In genomic region chr3:187318819-187319616, GRCh38 we compare ENCODE assay signal across 8 cellular contexts. TPM values are rescaled to one million over a fixed set of nuclear protein-coding genes. Genes with fewer than 3 reads are reported as not detected.
DNase-seq lines count a peak whose midpoint lies in the region; ATAC-seq and TF ChIP-seq lines count a peak whose summit lies in the region.

No MANE protein-coding gene starts in this region.

- peak; percentile 93 for TF ChIP-seq CTCF in Loucy (conservative IDR thresholded peaks at IDR 0.05; ENCODE audit: low read length)

- H4K20me1 ChIP-seq in Loucy (ENCODE audit: insufficient read depth, low read length, poor library complexity, severe bottlenecking) = no peaks in the 10 kb centered on the region

- H3K4me3 ChIP-seq in Loucy (ENCODE audit: low read length, poor library complexity, severe bottlenecking) (peak overlapping the region; percentile 61), SK-N-MC (peak overlapping the region; percentile 74)

- H3K36me3 ChIP-seq in Loucy (ENCODE audit: insufficient read depth, low read length) (no peaks in the 10 kb centered on the region), SK-N-MC (ENCODE audit: insufficient read depth, low read length) (no peaks in the 10 kb centered on the region)

- H3K9me3 ChIP-seq in Loucy (ENCODE audit: insufficient read depth, low read depth, low read length) (no peaks in the 10 kb centered on the region), SK-N-MC (ENCODE audit: low read depth, low read length) (no peaks in the 10 kb centered on the region)

- ATAC-seq in left ventricle myocardium superior = peak; percentile 77
- peak; percentile 77 for ATAC-seq in sciatic nerve
- no peak for ATAC-seq in GM18861 (IDR thresholded peaks at IDR 0.05; ENCODE audit: unreplicated experiment)
- no peak for ATAC-seq in HG03175 (IDR thresholded peaks at IDR 0.05; ENCODE audit: unreplicated experiment)

- no peaks in the 10 kb centered on the region for H3K27me3 ChIP-seq in Loucy (ENCODE audit: insufficient read depth, low read length, poor library complexity, severe bottlenecking)

- no peaks in the 10 kb centered on the region for H3K9me2 ChIP-seq in Loucy (replicated peaks; ENCODE audit: low read depth, low read length)

- H3K79me2 ChIP-seq in Loucy (ENCODE audit: insufficient read depth, low read length) = no peaks in the 10 kb centered on the region

- peaks cover 7% of the 10 kb centered on the region for H3K4me1 ChIP-seq in Loucy (ENCODE audit: insufficient read depth, low read length, poor library complexity, severe bottlenecking)

- H3F3A ChIP-seq in Loucy (ENCODE audit: low read depth) = no peaks in the 10 kb centered on the region

- H2AFZ ChIP-seq in Loucy (ENCODE audit: low read length) = peak overlapping the region; percentile 90

- peak overlapping the region; percentile 7 for H3K9ac ChIP-seq in Loucy (ENCODE audit: low read depth, low read length, poor library complexity, severe bottlenecking)
- H3K9ac ChIP-seq in SK-N-MC (ENCODE audit: insufficient read length) = peak overlapping the region; percentile 42

- no peak overlapping the region for H3K27ac ChIP-seq in SK-N-MC

- intact Hi-C loops in left ventricle myocardium superior (cut with micrococcal nuclease) (loop anchor here (1.0 kb wide), 1 partner anchor 360 kb away; no protein-coding TSS in a partner anchor), sciatic nerve (cut with DNase I) (loop anchor here (5.0 kb wide), 1 partner anchor 358 kb away; no protein-coding TSS in a partner anchor)

- peak; percentile 50 for DNase-seq in GM04503 (ENCODE audit: low read depth)
- DNase-seq in SK-N-MC (ENCODE audit: low read depth, low spot score) = peak; percentile 66
- peak; percentile 21 for DNase-seq in amniotic stem cell (lab: John Stamatoyannopoulos, UW)
- no peak for DNase-seq in left ventricle myocardium superior
- peak; percentile 65 for DNase-seq in sciatic nerve (ENCODE audit: low spot score)

- peak overlapping the region; percentile 80 for H3K4me2 ChIP-seq in Loucy (ENCODE audit: low read depth, low read length, poor library complexity, severe bottlenecking)

RNA-seq across cellular contexts. Expression of gene MASP1, which starts 27.5 kb away (rescaled TPM):
- total RNA-seq in left ventricle myocardium superior (51.9 TPM), sciatic nerve (6.3 TPM)

RNA-seq across cellular contexts. Expression of gene RTP4, which starts 49.2 kb away (rescaled TPM):
- total RNA-seq in left ventricle myocardium superior (1.0 TPM), sciatic nerve (2.1 TPM)

Comparison
In these comparisons a context has a peak if more than half of its experiments do, and no peak if none do; other contexts are left out.
1. ATAC-seq: peak in left ventricle myocardium superior (single experiment) and sciatic nerve (single experiment); none in GM18861 (single experiment) and HG03175 (single experiment).